ENCODE assay signal across 34 cellular contexts in the genomic region with DNA sequence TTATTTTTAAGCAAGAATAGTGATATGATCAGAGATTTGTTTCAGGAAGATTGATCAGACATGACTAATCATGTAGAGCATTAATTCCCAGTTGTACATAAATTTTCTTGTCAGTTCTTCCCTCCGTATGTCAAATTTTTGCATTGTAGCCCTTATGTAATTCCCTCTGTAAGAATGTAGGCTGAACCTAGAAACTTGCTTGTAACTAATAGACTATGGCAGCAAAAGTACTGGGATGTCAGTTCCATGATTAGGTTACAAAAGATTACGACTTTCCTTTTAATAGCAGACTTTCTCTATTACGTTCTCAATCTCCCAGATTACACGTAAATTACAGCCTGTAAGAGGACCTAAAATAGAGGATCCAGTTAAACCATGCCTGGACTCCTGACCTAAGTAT.
"Had no signal": no experiment of that assay in that cellular context is flagged by ENCODE, and none has a peak within 500 bp of the region (broad histone marks: within the 10 kb centered on the region; RNA-seq: fewer than 3 reads in every experiment).

No MANE protein-coding gene starts in this region.

- H3K36me3 ChIP-seq: MG63 had no signal

- H3K27ac ChIP-seq: KMS-11 had no signal

- H3K9ac ChIP-seq: KMS-11 had no signal

- H3K27me3 ChIP-seq: MG63 had no signal

- H3K9me3 ChIP-seq: MG63 had no signal

- H3K4me3 ChIP-seq: MG63 had no signal

- DNase-seq: Karpas-422, Kasumi-1, KG1, MG63, MM.1S, MV-4-11, NCI-H1048, NCI-H1092, NCI-H1092 treated with DMSO at 0.1 percent for 48 hours, NCI-H1105, NCI-H1105 treated with DMSO at 0.1 percent for 48 hours, NCI-H1417, NCI-H1417 treated with DMSO at 0.1 percent for 48 hours, NCI-H1436, NCI-H1436 treated with DMSO at 0.1 percent for 48 hours, NCI-H146, NCI-H1694, NCI-H1694 treated with DMSO at 0.1 percent for 48 hours, NCI-H187, NCI-H187 treated with DMSO at 0.1 percent for 48 hours, NCI-H1930, NCI-H2029, NCI-H2029 treated with DMSO at 0.1 percent for 48 hours, NCI-H2081, NCI-H2081 treated with DMSO at 0.1 percent for 48 hours, NCI-H2107, NCI-H2171, NCI-H2171 treated with DMSO at 0.1 percent for 48 hours, NCI-H2227 treated with DMSO at 0.1 percent for 48 hours, NCI-H226, NCI-H446, NCI-H446 treated with DMSO at 0.1 percent for 48 hours, NCI-H510A had no signal

- H3K4me2 ChIP-seq: KMS-11 had no signal
